In the genomic region with DNA sequence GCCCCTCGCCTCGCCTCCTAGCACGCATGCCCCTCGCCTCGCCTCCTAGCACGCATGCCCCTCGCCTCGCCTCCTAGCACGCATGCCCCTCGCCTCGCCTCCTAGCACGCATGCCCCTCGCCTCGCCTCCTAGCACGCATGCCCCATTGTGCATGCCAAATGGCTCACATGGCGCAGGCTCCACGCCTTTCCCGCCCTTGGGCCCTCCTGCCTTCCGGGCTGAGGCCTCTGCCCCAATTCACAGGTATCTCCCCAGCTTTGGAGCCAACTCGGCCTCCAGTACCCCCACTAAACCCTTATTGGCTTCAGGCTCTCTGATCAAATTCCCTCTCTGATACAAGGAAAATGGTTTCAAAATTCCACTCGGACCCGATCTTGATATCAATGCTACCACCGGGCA, we compare ENCODE assay signal across 20 cellular contexts. TPM values are rescaled to one million over a fixed set of nuclear protein-coding genes. Genes with fewer than 3 reads are reported as not detected.
"Had no signal": no experiment of that assay in that cellular context is flagged by ENCODE, and none has a peak within 500 bp of the region (broad histone marks: within the 10 kb centered on the region; RNA-seq: fewer than 3 reads in every experiment).

No MANE protein-coding gene starts in this region.

RNA-seq across cellular contexts. Expression of a gene that starts 11.4 kb away (rescaled TPM):
- total RNA-seq: activated naive CD4-positive, alpha-beta T cell treated with anti-CD3 and anti-CD28 coated beads for 36 hours; activated naive CD4-positive, alpha-beta T cell treated with anti-CD3 and anti-CD28 coated beads, Interleukin-2, amount 50 U/mL, for 72 hours; activated naive CD8-positive, alpha-beta T cell treated with anti-CD3 and anti-CD28 coated beads for 36 hours; activated naive CD8-positive, alpha-beta T cell treated with anti-CD3 and anti-CD28 coated beads, Interleukin-2, amount 10 ng/mL, durations not matched to agents 7 days and 5 days; activated T-cell treated with anti-CD3 and anti-CD28 coated beads, Interleukin-2, amount 50 U/mL, for 4 hours; activated T-cell treated with anti-CD3 and anti-CD28 coated beads, Interleukin-2, amount 50 U/mL, for 72 hours; activated T-helper 1 cell treated with anti-CD3 and anti-CD28 coated beads, Interleukin-12 subunit alpha, Interleukin-12 subunit beta, Interleukin-2, Interleukin-4 antibody, amounts not matched to agents 30 ng/mL and 10 ng/mL and 1 ng/mL, durations not matched to agents 14 hours and 24 hours and 36 hours; activated T-helper 17 cell treated with anti-CD3 and anti-CD28 coated beads, Interleukin-2, amount 50 U/mL, for 72 hours; activated T-helper 2 cell treated with anti-CD3 and anti-CD28 coated beads, Interferon-gamma antibody, Interleukin-2, Interleukin-4, amounts not matched to agents 10 μg/mL and 5 μg/mL and 100 μg/mL, durations not matched to agents 14 hours and 24 hours and 36 hours; adrenal gland; aorta; ascending aorta; body of pancreas; breast epithelium; bronchial epithelial cell; cardiac muscle cell; cardiac septum; cerebellum; chondrocyte had no signal
- polyA plus RNA-seq: adipose tissue, adrenal gland, aorta, cardiac muscle cell had no signal
